10 cellular contexts compared by ENCODE assay signal in the genomic region with DNA sequence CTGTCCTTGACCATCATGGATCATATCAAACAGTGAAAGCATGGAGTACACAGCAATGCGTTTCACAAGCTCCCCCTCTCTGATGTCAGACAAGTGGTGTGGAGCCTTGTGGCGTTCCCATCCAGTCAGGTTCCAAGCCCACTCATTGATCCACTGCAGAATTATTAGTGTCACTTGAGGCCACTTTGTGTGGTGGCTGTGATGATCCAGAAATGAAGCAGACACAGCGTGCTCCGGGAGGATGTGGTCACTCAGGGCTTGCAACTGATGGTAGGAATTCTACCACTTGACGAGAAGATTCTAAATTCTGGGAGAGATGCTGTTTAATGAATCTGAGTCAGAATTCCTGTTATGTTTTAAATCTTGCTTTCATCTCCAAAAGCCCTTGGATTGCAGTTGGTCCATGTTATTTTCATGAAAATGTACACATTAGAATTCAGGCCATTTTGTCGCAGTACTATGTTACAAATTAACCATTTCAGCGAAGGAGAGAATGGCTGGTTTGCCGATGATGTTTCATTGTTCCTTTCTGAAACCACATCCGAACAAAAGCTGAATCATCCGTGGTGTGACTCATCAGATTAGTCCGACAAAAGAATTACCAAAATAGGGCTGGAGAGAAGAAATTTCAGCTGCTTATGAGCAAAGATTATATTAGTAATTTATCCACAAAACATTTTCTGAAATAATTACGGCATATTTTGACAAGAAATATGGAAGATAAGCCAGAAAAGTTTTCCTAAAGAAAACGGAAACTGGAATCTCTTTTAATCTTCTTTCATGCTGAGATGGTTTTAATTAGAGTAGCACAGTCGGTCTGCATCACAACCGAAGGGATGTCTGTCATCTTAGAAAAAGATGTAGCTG. TPM values are rescaled to one million over a fixed set of nuclear protein-coding genes. Genes with fewer than 3 reads are reported as not detected.
DNase-seq lines count a peak whose midpoint lies in the region; ATAC-seq and TF ChIP-seq lines count a peak whose summit lies in the region.
"Had no signal": no experiment of that assay in that cellular context is flagged by ENCODE, and none has a peak within 500 bp of the region (broad histone marks: within the 10 kb centered on the region; RNA-seq: fewer than 3 reads in every experiment).

No MANE protein-coding gene starts in this region.

- TF ChIP-seq CTCF in HFFc6 (IDR thresholded peaks at IDR 0.05) (no peak), RWPE2 (IDR thresholded peaks at IDR 0.05; ENCODE audit: poor library complexity, severe bottlenecking) (no peak), spleen (IDR thresholded peaks at IDR 0.05 in 8 of 11, conservative IDR thresholded peaks at IDR 0.05 in 3 of 11) (no peak)

- H3K27me3 ChIP-seq in RWPE2 (ENCODE audit: insufficient read depth, poor library complexity, severe bottlenecking) (no peaks in the 10 kb centered on the region), spleen (replicated peaks in 1 of 7) (no peaks in the 10 kb centered on the region)

- H3K27ac ChIP-seq in RWPE2 (ENCODE audit: poor library complexity, severe bottlenecking) = peak overlapping the region; percentile 88
- no peak overlapping the region for H3K27ac ChIP-seq in spleen

- intact Hi-C loops in spleen (cut with DNase I; ENCODE audit: low total_unique reads) = no loop called here

- H3K4me1 ChIP-seq in RWPE2 (ENCODE audit: insufficient read depth, poor library complexity, severe bottlenecking) (peaks cover 51% of the 10 kb centered on the region), spleen (no peaks in the 10 kb centered on the region)

- peaks cover 94% of the 10 kb centered on the region for H3K4me1 Mint-ChIP-seq in HFFc6 (ENCODE audit: low read depth)

- peaks cover 25% of the 10 kb centered on the region for H3K36me3 Mint-ChIP-seq in HFFc6 (ENCODE audit: low read depth)
- H3K36me3 Mint-ChIP-seq: activated CD8-positive, alpha-beta memory T cell treated with anti-CD3 and anti-CD28 coated beads, Interleukin-2, amount 10 ng/mL, durations not matched to agents 7 days and 5 days had no signal

- TF ChIP-seq POLR2A in spleen (IDR thresholded peaks at IDR 0.05) = no peak

- H3K4me3 Mint-ChIP-seq in HFFc6 = peak overlapping the region; percentile 83
- H3K4me3 Mint-ChIP-seq: activated CD8-positive, alpha-beta memory T cell treated with anti-CD3 and anti-CD28 coated beads, Interleukin-2, amount 10 ng/mL, durations not matched to agents 7 days and 5 days had no signal

- H3K9me3 ChIP-seq in RWPE2 (ENCODE audit: severe bottlenecking) (no peaks in the 10 kb centered on the region), spleen (no peaks in the 10 kb centered on the region)

- ATAC-seq in RWPE2 (ENCODE audit: low read depth) (peak; percentile 50), HG03520 (IDR thresholded peaks at IDR 0.05; ENCODE audit: unreplicated experiment) (no peak)
- ATAC-seq: activated CD8-positive, alpha-beta memory T cell treated with anti-CD3 and anti-CD28 coated beads, Interleukin-2, amount 10 ng/mL, durations not matched to agents 7 days and 5 days had no signal

- DNase-seq in HFFc6 = peak; percentile 84
- DNase-seq in RWPE2 (ENCODE audit: low spot score) = no peak
- DNase-seq in fibroblast of gingiva (ENCODE audit: low read depth) = peak; percentile 65
- peak; percentile 30 for DNase-seq in spleen
- DNase-seq in activated T-cell treated with anti-CD3 and anti-CD28 coated beads for 4 hours = no peak
- no peak for DNase-seq in iPS-NIHi7 (ENCODE audit: extremely low spot score)
- DNase-seq: activated CD8-positive, alpha-beta memory T cell treated with anti-CD3 and anti-CD28 coated beads, Interleukin-2, amount 10 ng/mL, durations not matched to agents 7 days and 5 days; stimulated activated CD4-positive, alpha-beta T cell treated with anti-CD3 and anti-CD28 coated beads, Interleukin-4, amount 100 ng/mL, for 24 hours had no signal

- H3K27me3 Mint-ChIP-seq in HFFc6 (ENCODE audit: insufficient read depth) = peaks cover 2% of the 10 kb centered on the region
- H3K27me3 Mint-ChIP-seq: activated CD8-positive, alpha-beta memory T cell treated with anti-CD3 and anti-CD28 coated beads, Interleukin-2, amount 10 ng/mL, durations not matched to agents 7 days and 5 days had no signal

- 59 to 82% (median 70%) methylated on average over 15 of the region's 15 CpGs for WGBS in spleen, 5 donors

- H3K9me3 Mint-ChIP-seq in HFFc6 = no peaks in the 10 kb centered on the region

- H3K36me3 ChIP-seq in RWPE2 (ENCODE audit: low read depth) (0 out of 2 replicates have a peak, but pooled peaks cover 6% of the 10 kb centered on the region), spleen (no peaks in the 10 kb centered on the region)

- H3K27ac Mint-ChIP-seq in HFFc6 = peak overlapping the region; percentile 97
- H3K27ac Mint-ChIP-seq: activated CD8-positive, alpha-beta memory T cell treated with anti-CD3 and anti-CD28 coated beads, Interleukin-2, amount 10 ng/mL, durations not matched to agents 7 days and 5 days had no signal

- no peak overlapping the region for H3K4me3 ChIP-seq in RWPE2 (ENCODE audit: severe bottlenecking)
- no peak overlapping the region for H3K4me3 ChIP-seq in spleen
- H3K4me3 ChIP-seq: lung had no signal

RNA-seq across cellular contexts. Expression of a gene that starts 48.1 kb away (rescaled TPM):
- total RNA-seq in HFFc6 (2021; fragmentation: NEBNext Ultra II Directional; extraction: Animal tissue kit (Norgen Biotek cat#: 25700)) = under 1 TPM; 0.05 to 0.24 (median 0.20) TPM
- 1 to 10 TPM in 1 of 7 donors, under 1 TPM in 5, not detected in 1; 0.09 to 3.0 (median 0.22) TPM for total RNA-seq in spleen
- under 1 TPM; 0.15 to 0.32 (median 0.21) TPM for polyA plus RNA-seq in spleen
- total RNA-seq: activated CD8-positive, alpha-beta memory T cell treated with anti-CD3 and anti-CD28 coated beads, Interleukin-2, amount 10 ng/mL, durations not matched to agents 7 days and 5 days had no signal

Comparison
In these comparisons a context has a peak if more than half of its experiments do, and no peak if none do; other contexts are left out.
1. DNase-seq: peak in HFFc6 (single experiment), fibroblast of gingiva (single experiment) and spleen (single experiment); none in RWPE2 (single experiment), activated T-cell treated with anti-CD3 and anti-CD28 coated beads for 4 hours (single experiment) and iPS-NIHi7 (single experiment).